ENCODE assay signal across 1 cellular context in the genomic region with DNA sequence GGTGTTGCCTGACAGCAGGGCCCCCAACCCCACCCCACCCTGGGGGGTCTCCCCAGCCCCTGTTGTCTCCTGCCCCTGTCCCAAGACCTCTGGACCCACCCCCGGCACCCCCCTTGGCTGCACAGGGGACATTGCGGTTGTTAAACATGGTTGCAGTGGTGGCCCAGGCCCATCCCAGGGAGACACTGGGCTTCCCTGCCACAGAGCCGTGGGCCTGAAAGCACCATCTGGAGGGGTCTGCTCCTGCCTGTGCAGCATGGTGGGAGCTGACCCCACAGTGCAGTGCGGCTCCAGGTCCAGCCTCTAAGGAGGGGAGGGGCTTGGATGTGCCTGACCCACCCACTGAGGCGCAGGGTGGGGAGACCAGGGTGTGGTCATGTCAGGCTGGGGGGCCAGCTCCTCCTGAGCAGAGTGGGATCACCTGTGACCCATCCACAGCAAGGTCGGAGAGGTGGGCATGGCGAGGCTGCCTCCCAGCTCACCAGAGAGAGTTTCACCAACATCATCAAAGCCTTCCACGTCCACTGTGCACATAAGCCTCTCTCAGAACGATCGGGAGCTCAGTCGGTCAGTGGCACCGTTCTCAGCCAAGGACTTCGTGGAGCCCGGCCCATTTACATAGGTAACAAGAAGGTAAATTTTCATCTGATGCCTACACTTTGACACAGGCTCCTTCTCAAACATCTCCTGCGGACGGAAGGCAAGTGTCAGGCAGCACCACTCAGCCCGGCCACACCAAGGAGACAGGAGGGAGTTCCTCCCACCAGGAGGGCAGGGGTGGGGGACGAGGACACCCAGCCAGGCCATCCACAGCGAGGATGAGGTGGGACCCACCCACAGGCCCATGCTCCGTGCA.
TF ChIP-seq lines count a peak whose summit lies in the region.

No MANE protein-coding gene starts in this region.

TF ChIP-seq in HEK293, 187 proteins besides CTCF, POLR2A, EP300 and RAD21 (continued from another document):
- TF ChIP-seq ZNF560 (tag by site-specific recombination; IDR thresholded peaks at IDR 0.05; ENCODE audit: borderline replicate concordance) = no peak
- no peak for TF ChIP-seq ZNF24 (tag by site-specific recombination; IDR thresholded peaks at IDR 0.05)
- TF ChIP-seq MZF1 (tag by site-specific recombination; IDR thresholded peaks at IDR 0.05; ENCODE audit: borderline replicate concordance) = no peak
- TF ChIP-seq ZNF214 (tag by site-specific recombination; IDR thresholded peaks at IDR 0.05; ENCODE audit: borderline replicate concordance) = no peak
- no peak for TF ChIP-seq ZNF585B (tag by site-specific recombination; IDR thresholded peaks at IDR 0.05)
